In the genomic region with DNA sequence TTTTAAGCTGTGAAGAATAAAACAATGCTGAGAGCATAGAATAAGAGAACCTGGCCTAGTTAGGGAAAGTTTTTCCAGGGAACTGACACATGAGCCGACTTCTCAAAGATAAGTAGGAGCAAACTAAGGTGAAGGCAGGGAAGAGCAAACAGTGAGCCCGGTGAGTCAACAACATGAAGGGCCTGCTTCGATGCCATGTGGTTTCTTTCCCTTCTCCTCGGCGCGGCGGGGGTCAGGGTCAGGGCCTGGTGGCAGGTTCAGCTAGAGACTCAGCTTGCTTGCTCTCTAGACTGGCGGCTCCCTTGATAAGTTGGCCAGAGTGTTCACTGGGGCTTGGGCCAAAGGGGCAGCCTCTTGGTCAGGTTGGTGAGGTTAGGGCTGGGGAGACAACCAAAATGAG, we compare ENCODE assay signal across 24 cellular contexts.
DNase-seq lines count a peak whose midpoint lies in the region; ATAC-seq, FAIRE-seq and TF ChIP-seq lines count a peak whose summit lies in the region.
"Had no signal": no experiment of that assay in that cellular context is flagged by ENCODE, and none has a peak within 500 bp of the region (broad histone marks: within the 10 kb centered on the region; RNA-seq: fewer than 3 reads in every experiment).

No MANE protein-coding gene starts in this region.

- H3K27ac ChIP-seq in A549 (peak overlapping the region; percentile 55 to 75; a peak in 4 of 6 replicates), PC-3 (ENCODE audit: low read length) (peak overlapping the region; percentile 47), lower lobe of right lung (no peak overlapping the region), endodermal cell (ENCODE audit: low read depth, low read length) (no peak overlapping the region), small intestine (ENCODE audit: low read depth in 1 of 2, low read length in 1 of 2) (no peak overlapping the region)
- H3K27ac ChIP-seq: Peyer's patch, right atrium auricular region, SK-N-MC, vagina had no signal

- CTCF ChIA-PET in A549 (lab: Yijun Ruan, JAX), result no interaction called here
- CTCF ChIA-PET in PC-3 (lab: Charles Lee), result no interaction called here

- H3K27me3 Mint-ChIP-seq in endodermal cell (ENCODE audit: insufficient read depth), result peaks cover 3% of the 10 kb centered on the region

- H3K4me1 ChIP-seq in A549 (peaks cover 29% of the 10 kb centered on the region), PC-3 (ENCODE audit: insufficient read depth, low read length) (peaks cover 8% of the 10 kb centered on the region), lower lobe of right lung (no peaks in the 10 kb centered on the region), endodermal cell (ENCODE audit: control insufficient read depth, insufficient read depth, low read length) (no peaks in the 10 kb centered on the region), small intestine (ENCODE audit: control insufficient read depth in 2 of 2, insufficient read depth in 1 of 2, low read depth in 1 of 2, low read length in 1 of 2) (no peaks in the 10 kb centered on the region)
- H3K4me1 ChIP-seq: Peyer's patch, right atrium auricular region, vagina had no signal

- no peak for TF ChIP-seq CTCF in A549 (IDR thresholded peaks at IDR 0.05)
- TF ChIP-seq CTCF in PC-3 (conservative IDR thresholded peaks at IDR 0.05; ENCODE audit: low read depth, low read length), result no peak
- TF ChIP-seq CTCF in lower lobe of right lung (IDR thresholded peaks at IDR 0.05), result no peak
- no peak for TF ChIP-seq CTCF in endodermal cell (conservative IDR thresholded peaks at IDR 0.05)

- H3K4me3 ChIP-seq in A549 (no peak overlapping the region), PC-3 (ENCODE audit: low read length) (no peak overlapping the region), lower lobe of right lung (no peak overlapping the region), endodermal cell (ENCODE audit: low read length) (no peak overlapping the region), small intestine (ENCODE audit: low read depth in 1 of 2, low read length in 2 of 2) (no peak overlapping the region)
- H3K4me3 ChIP-seq: Peyer's patch, right atrium auricular region, SK-N-MC, vagina had no signal

- H3K9ac ChIP-seq in PC-3 (ENCODE audit: low read length), result no peak overlapping the region
- no peak overlapping the region for H3K9ac ChIP-seq in endodermal cell (ENCODE audit: extremely low read depth, low read length, poor library complexity, severe bottlenecking)

- H3F3A ChIP-seq in PC-3 (ENCODE audit: low read length, unreplicated experiment), result no peaks in the 10 kb centered on the region

- 0 out of 5 replicates have a peak, but pooled peaks of 1 of the 2 experiments have one; percentile 7 for TF ChIP-seq RAD21 in A549 (conservative IDR thresholded peaks at IDR 0.05 in 1 of 2, IDR thresholded peaks at IDR 0.05 in 1 of 2)

- H3K79me2 ChIP-seq in PC-3 (ENCODE audit: low read length), result no peaks in the 10 kb centered on the region

- BruUV-seq in PC-3 (replicated peaks; lab: Mats Ljungman, UMichigan), result no TSS peak

- WGBS in A549 (ENCODE audit: missing lambda C conversion rate), result 1% methylated on average over 8 of the region's 8 CpGs
- WGBS in endodermal cell (ENCODE audit: insufficient coverage in 1 of 2, insufficient read length in 1 of 2), 2 experiments, result 74 to 100% methylated on average over 1 to 7 of the region's 8 CpGs
- WGBS in small intestine, 3 donors, result 60 to 80% (median 80%) methylated on average over 5 to 8 of the region's 8 CpGs

- H3K4me3 Mint-ChIP-seq in endodermal cell, result no peak overlapping the region
- H3K4me3 Mint-ChIP-seq: CD8-positive, alpha-beta memory T cell; immature natural killer cell; T-helper 2 cell treated with Interferon-gamma antibody and Interleukin-4, amounts not matched to agents 5 μg/mL and 100 μg/mL, for 36 hours; WTC11 had no signal

- POLR2A ChIA-PET in A549 (lab: Yijun Ruan, JAX), result interaction anchor here (0.6 kb wide), 1 partner anchor 139 kb away, joined by 4 read pairs; no protein-coding TSS in a partner anchor
- POLR2A ChIA-PET in PC-3 (lab: Charles Lee; ENCODE audit: unreplicated experiment), result no interaction called here

- H3K36me3 Mint-ChIP-seq in endodermal cell (ENCODE audit: low read depth), result peaks cover 3% of the 10 kb centered on the region
- H3K36me3 Mint-ChIP-seq: immature natural killer cell had no signal

- DNase-seq in A549 (ENCODE audit: low read depth in 1 of 2, low spot score in 1 of 2) (peak; percentile 24 to 76), DMS79 treated with DMSO at 0.1 percent for 48 hours (lab: John Stamatoyannopoulos, UW) (peak; percentile 21), PC-3 (peak; percentile 72), lower lobe of right lung (peak; percentile 77), endodermal cell (no peak), GM03348 (ENCODE audit: low spot score) (no peak), small intestine (no peak), C1 segment of cervical spinal cord (lab: John Stamatoyannopoulos, UW) (no peak)
- DNase-seq: activated CD4-positive, alpha-beta T cell treated with anti-CD3 and anti-CD28 coated beads, Interleukin-2, amount 50 U/mL, for 48 hours; activated gamma-delta T cell treated with Interleukin-2 at 50 U/mL for 16 hours; CD8-positive, alpha-beta memory T cell; EL; HCEC 1CT; immature natural killer cell; NCI-H1436; NCI-H446; occipital lobe; Peyer's patch; stimulated activated CD4-positive, alpha-beta T cell treated with anti-CD3 and anti-CD28 coated beads, Interleukin-15, amount 100 ng/mL, for 24 hours had no signal

- H3K36me3 ChIP-seq in PC-3 (ENCODE audit: low read depth, low read length) (no peaks in the 10 kb centered on the region), lower lobe of right lung (no peaks in the 10 kb centered on the region), endodermal cell (ENCODE audit: control insufficient read depth, insufficient read depth, low read length) (no peaks in the 10 kb centered on the region), small intestine (ENCODE audit: control insufficient read depth in 2 of 2, insufficient read depth in 2 of 2, low read length in 2 of 2) (no peaks in the 10 kb centered on the region)
- H3K36me3 ChIP-seq: Peyer's patch, right atrium auricular region, vagina had no signal

- no peaks in the 10 kb centered on the region for H3K9me2 ChIP-seq in PC-3 (replicated peaks; ENCODE audit: low read length)

- intact Hi-C loops in PC-3 (cut with micrococcal nuclease) (loop anchor here (2.0 kb wide), 1 partner anchor 27 kb away; no protein-coding TSS in a partner anchor), lower lobe of right lung (cut with DNase I) (no loop called here)

- H3K4me2 ChIP-seq in A549, result peak overlapping the region; percentile 56
- H3K4me2 ChIP-seq in PC-3 (ENCODE audit: low read length), result peak overlapping the region; percentile 40

- H3K27me3 ChIP-seq in PC-3 (ENCODE audit: low read length) (no peaks in the 10 kb centered on the region), lower lobe of right lung (ENCODE audit: low read depth) (no peaks in the 10 kb centered on the region), endodermal cell (ENCODE audit: control insufficient read depth, insufficient read depth, low read length, poor library complexity, severe bottlenecking) (no peaks in the 10 kb centered on the region), small intestine (ENCODE audit: control insufficient read depth in 2 of 2, insufficient read depth in 2 of 2, low read length in 2 of 2) (no peaks in the 10 kb centered on the region)
- H3K27me3 ChIP-seq: Peyer's patch, right atrium auricular region, vagina had no signal

- FAIRE-seq in A549 (lab: Jason Lieb, UNC) (no peak), small intestine (lab: Jason Lieb, UNC) (no peak)

- H3K27ac Mint-ChIP-seq in endodermal cell, result no peak overlapping the region
- H3K27ac Mint-ChIP-seq: immature natural killer cell; T-helper 2 cell treated with Interferon-gamma antibody and Interleukin-4, amounts not matched to agents 5 μg/mL and 100 μg/mL, for 36 hours; WTC11 had no signal

- H3K9me3 ChIP-seq in A549, result no peaks in the 10 kb centered on the region
- no peaks in the 10 kb centered on the region for H3K9me3 ChIP-seq in PC-3 (ENCODE audit: low read length)
- H3K9me3 ChIP-seq in lower lobe of right lung, result no peaks in the 10 kb centered on the region
- H3K9me3 ChIP-seq in endodermal cell (ENCODE audit: control insufficient read depth, low read length), result peaks cover 9% of the 10 kb centered on the region
- no peaks in the 10 kb centered on the region for H3K9me3 ChIP-seq in small intestine (ENCODE audit: control insufficient read depth, low read depth)
- H3K9me3 ChIP-seq: vagina had no signal

- peaks cover 60% of the 10 kb centered on the region for H3K9me3 Mint-ChIP-seq in endodermal cell
- H3K9me3 Mint-ChIP-seq: T-helper 2 cell treated with Interferon-gamma antibody and Interleukin-4, amounts not matched to agents 5 μg/mL and 100 μg/mL, for 36 hours had no signal

- no peaks in the 10 kb centered on the region for H4K20me1 ChIP-seq in PC-3 (ENCODE audit: low read length)

- peaks cover 5% of the 10 kb centered on the region for H3K4me1 Mint-ChIP-seq in endodermal cell
- H3K4me1 Mint-ChIP-seq: CD8-positive, alpha-beta memory T cell; immature natural killer cell; WTC11 had no signal

- TF ChIP-seq EP300 in A549 (IDR thresholded peaks at IDR 0.05), result peak in 1 of 2 experiments; percentile 37; a peak in 1 of 5 replicates

- TF ChIP-seq POLR2A in A549 (IDR thresholded peaks at IDR 0.05; ENCODE audit: low read length), result no peak

- ATAC-seq in A549 (peak; percentile 50 to 95; a peak in 4 of 6 replicates), PC-3 (peak; percentile 93), lower lobe of right lung (peak; percentile 93 to 99)
- ATAC-seq: WTC11 had no signal

- 0 out of 2 replicates have a peak overlapping the region, but pooled peaks have one; percentile 61 for H2AFZ ChIP-seq in PC-3 (ENCODE audit: low read length)

TF ChIP-seq in A549, 52 proteins besides CTCF, POLR2A, EP300 and RAD21 (continues in another document):
- TF ChIP-seq FOSL2 (IDR thresholded peaks at IDR 0.05) (no peak), FOSL2 (CRISPR knock-in tag; IDR thresholded peaks at IDR 0.05) (peak; percentile 40; the same call in 1 of the 2 replicates), JUN (IDR thresholded peaks at IDR 0.05) (peak in 1 of 2 experiments; percentile 33; a peak in 1 of 5 replicates), E2F6 (IDR thresholded peaks at IDR 0.05; ENCODE audit: borderline replicate concordance, low read depth) (no peak), MAX (IDR thresholded peaks at IDR 0.05) (peak; percentile 81), PHF8 (IDR thresholded peaks at IDR 0.05; ENCODE audit: borderline replicate concordance, low read depth) (no peak), SREBF2 (IDR thresholded peaks at IDR 0.05) (no peak)

Comparison
In these comparisons a context has a peak if more than half of its experiments do, and no peak if none do; other contexts are left out.
1. DNase-seq: peak in A549 (2 of 2), DMS79 treated with DMSO at 0.1 percent for 48 hours (single experiment), PC-3 (single experiment) and lower lobe of right lung (single experiment); none in endodermal cell (single experiment), GM03348 (single experiment), small intestine (single experiment) and C1 segment of cervical spinal cord (0 of 14).
2. H3K27ac ChIP-seq: peak in A549 (2 of 2) and PC-3 (single experiment); none in lower lobe of right lung (single experiment), endodermal cell (single experiment) and small intestine (0 of 2).
3. Peak in every context shown above with its lines, with median percentiles within 50 percentile points of each other: ATAC-seq.